ENCODE assay signal across 8 cellular contexts in genomic region chr2:201644001-201644400, GRCh38. TPM values are rescaled to one million over a fixed set of nuclear protein-coding genes. Genes with fewer than 3 reads are reported as not detected.
A peak's percentile ranks its signal among the peaks of the same experiment; 100 is the strongest.
DNase-seq lines count a peak whose midpoint lies in the region; ATAC-seq and TF ChIP-seq lines count a peak whose summit lies in the region.

No MANE protein-coding gene starts in this region.

- no peak for TF ChIP-seq RAD21 in SK-N-SH (IDR thresholded peaks at IDR 0.05; ENCODE audit: low read length)

- H4K20me1 ChIP-seq in DOHH2 (ENCODE audit: control insufficient read depth, insufficient read depth, low read depth, low read length) (no peaks in the 10 kb centered on the region), SK-N-SH (ENCODE audit: insufficient read depth) (no peaks in the 10 kb centered on the region)

- H3K79me2 ChIP-seq in DOHH2 (ENCODE audit: control insufficient read depth, low read length) (peaks cover 7% of the 10 kb centered on the region; the same call in 1 of the 2 replicates), SK-N-SH (ENCODE audit: insufficient read depth) (peaks cover 40% of the 10 kb centered on the region)

- no peaks in the 10 kb centered on the region for H3K9me3 ChIP-seq in DOHH2 (ENCODE audit: control insufficient read depth, insufficient read depth, low read length)
- no peaks in the 10 kb centered on the region for H3K9me3 ChIP-seq in SK-N-SH

- no peaks in the 10 kb centered on the region for H3F3A ChIP-seq in DOHH2 (ENCODE audit: control insufficient read depth, insufficient read depth)
- H3F3A ChIP-seq in SK-N-SH (replicated peaks; ENCODE audit: insufficient read depth): peaks cover 22% of the 10 kb centered on the region

- TF ChIP-seq CTCF in DOHH2 (IDR thresholded peaks at IDR 0.05; ENCODE audit: low read depth, low read length, poor library complexity, severe bottlenecking) (no peak), SK-N-SH (IDR thresholded peaks at IDR 0.05) (no peak), retinal pigment epithelial cell (conservative IDR thresholded peaks at IDR 0.05; ENCODE audit: low read depth, low read length) (no peak)

- DNase-seq in SK-N-SH (no peak), fibroblast of peridontal ligament (ENCODE audit: extremely low read depth) (peak; percentile 55), retinal pigment epithelial cell (ENCODE audit: low read depth) (no peak), SIG-M5 (lab: John Stamatoyannopoulos, UW) (no peak), NCI-H1092 treated with DMSO at 0.1 percent for 48 hours (lab: John Stamatoyannopoulos, UW) (no peak), NCI-H1694 treated with DMSO at 0.1 percent for 48 hours (lab: John Stamatoyannopoulos, UW) (no peak)

- no peak for TF ChIP-seq EP300 in SK-N-SH (IDR thresholded peaks at IDR 0.05; ENCODE audit: borderline replicate concordance in 1 of 2, low read depth in 1 of 2, low read length in 1 of 2)

- H3K9me2 ChIP-seq in DOHH2 (replicated peaks; ENCODE audit: control insufficient read depth, low read length) (no peaks in the 10 kb centered on the region), SK-N-SH (no peaks in the 10 kb centered on the region)

- WGBS in SK-N-SH (ENCODE audit: low lambda C conversion rate): 31% methylated on average over 8 of the region's 8 CpGs

- H3K27me3 ChIP-seq in DOHH2 (ENCODE audit: control insufficient read depth, low read length) (no peaks in the 10 kb centered on the region; the same call in 1 of the 2 replicates), SK-N-SH (ENCODE audit: insufficient read depth) (no peaks in the 10 kb centered on the region)

- peak overlapping the region; percentile 94 for H3K9ac ChIP-seq in SK-N-SH

- ATAC-seq in HG02763 (IDR thresholded peaks at IDR 0.05; ENCODE audit: unreplicated experiment): no peak

- H3K4me2 ChIP-seq in DOHH2 (ENCODE audit: low read length) (peak overlapping the region; percentile 91), SK-N-SH (peak overlapping the region; percentile 82)

- H3K36me3 ChIP-seq in DOHH2 (ENCODE audit: control insufficient read depth, low read length) (no peaks in the 10 kb centered on the region), SK-N-SH (replicated peaks in 1 of 2; ENCODE audit: control insufficient read depth in 1 of 2, insufficient read depth in 2 of 2, low read length in 1 of 2) (peaks cover 4 to 9% of the 10 kb centered on the region in 2 experiments)

- H3K4me1 ChIP-seq in DOHH2 (ENCODE audit: control insufficient read depth, low read length): peaks cover 12% of the 10 kb centered on the region
- peaks cover 12% of the 10 kb centered on the region in 2 experiments; a peak in 2 of 4 replicates for H3K4me1 ChIP-seq in SK-N-SH (ENCODE audit: control insufficient read depth in 1 of 2, insufficient read depth in 2 of 2, low read depth in 1 of 2, low read length in 1 of 2)

- H3K27ac ChIP-seq in DOHH2 (ENCODE audit: low read depth, low read length) (no peak overlapping the region), SK-N-SH (ENCODE audit: low read depth in 2 of 2, low read length in 1 of 2) (peak overlapping the region; percentile 85 to 96)

- H2AFZ ChIP-seq in SK-N-SH (ENCODE audit: low read depth): peak overlapping the region; percentile 83

- CTCF ChIA-PET in SK-N-SH (lab: Yijun Ruan, JAX): no interaction called here

- no peak overlapping the region for H3K4me3 ChIP-seq in DOHH2 (ENCODE audit: low read length)
- H3K4me3 ChIP-seq in SK-N-SH (ENCODE audit: low read depth in 2 of 2, low read length in 1 of 2): peak overlapping the region; percentile 77 to 89; a peak in 3 of 4 replicates
- H3K4me3 ChIP-seq in retinal pigment epithelial cell (ENCODE audit: low read length): peak overlapping the region; percentile 93

- POLR2A ChIA-PET in SK-N-SH (lab: Yijun Ruan, JAX): interaction anchor here (1.9 kb wide), 1 partner anchor 10 kb away, joined by 10 read pairs; no protein-coding TSS in a partner anchor

TF ChIP-seq in SK-N-SH, 30 proteins besides CTCF, POLR2A, EP300 and RAD21 (continues in another document):
- TF ChIP-seq YY1 (IDR thresholded peaks at IDR 0.05; ENCODE audit: low read depth): peak; percentile 63; the same call in 1 of the 2 replicates
- TF ChIP-seq NFIC (IDR thresholded peaks at IDR 0.05; ENCODE audit: borderline replicate concordance): no peak
- TF ChIP-seq CHD2 (IDR thresholded peaks at IDR 0.05; ENCODE audit: low read length, partially characterized antibody): no peak
- TF ChIP-seq SIN3A (IDR thresholded peaks at IDR 0.05; ENCODE audit: borderline replicate concordance, low read depth, low read length): no peak
- TF ChIP-seq ELF1 (IDR thresholded peaks at IDR 0.05): no peak
- 0 out of 2 replicates have a peak, but pooled peaks have one; percentile 41 for TF ChIP-seq TAF1 (IDR thresholded peaks at IDR 0.05; ENCODE audit: borderline replicate concordance, low read depth, low read length)
- no peak for TF ChIP-seq FOXJ3 (CRISPR knock-in tag; IDR thresholded peaks at IDR 0.05)
- TF ChIP-seq MXI1 (IDR thresholded peaks at IDR 0.05; ENCODE audit: low read depth, low read length): no peak
- TF ChIP-seq IRF3 (IDR thresholded peaks at IDR 0.05; ENCODE audit: low read depth, low read length): no peak
- no peak for TF ChIP-seq TCF12 (IDR thresholded peaks at IDR 0.05)
- TF ChIP-seq RFX5 (IDR thresholded peaks at IDR 0.05; ENCODE audit: low read length): no peak
- no peak for TF ChIP-seq EZH2phosphoT487 (IDR thresholded peaks at IDR 0.05; ENCODE audit: borderline replicate concordance, low read depth)
- TF ChIP-seq USF1 (IDR thresholded peaks at IDR 0.05; ENCODE audit: borderline replicate concordance, low read depth): no peak
- no peak for TF ChIP-seq USF2 (IDR thresholded peaks at IDR 0.05; ENCODE audit: borderline replicate concordance, low read depth, low read length)
- peak; percentile 82 for TF ChIP-seq MAX (IDR thresholded peaks at IDR 0.05; ENCODE audit: low read depth)
- no peak for TF ChIP-seq TEAD4 (IDR thresholded peaks at IDR 0.05; ENCODE audit: borderline replicate concordance, insufficient read depth)
- TF ChIP-seq FOXM1 (IDR thresholded peaks at IDR 0.05; ENCODE audit: low read depth): peak; percentile 37; the same call in 1 of the 2 replicates
- peak; percentile 48 for TF ChIP-seq POLR2AphosphoS5 (IDR thresholded peaks at IDR 0.05; ENCODE audit: low read depth, low read length)
- no peak for TF ChIP-seq FOSL2 (IDR thresholded peaks at IDR 0.05; ENCODE audit: borderline replicate concordance, low read depth)
- no peak for TF ChIP-seq MEF2A (IDR thresholded peaks at IDR 0.05; ENCODE audit: borderline replicate concordance, low read depth)
- no peak for TF ChIP-seq RXRA (IDR thresholded peaks at IDR 0.05; ENCODE audit: borderline replicate concordance, low read depth)
- no peak for TF ChIP-seq GABPA (IDR thresholded peaks at IDR 0.05; ENCODE audit: low read depth)
- no peak for TF ChIP-seq ZBTB33 (IDR thresholded peaks at IDR 0.05; ENCODE audit: borderline replicate concordance, low read depth)

RNA-seq across cellular contexts. Expression of gene TMEM237, which starts 0.7 kb away (rescaled TPM):
- 67.2 and 90.2 TPM in 2 replicates for polyA plus RNA-seq in SK-N-SH (2012; rRNA removed)
- polyA plus RNA-seq in SK-N-SH (2012; cell fraction: cytosol; rRNA removed): 96.5 and 103 TPM in 2 replicates
- 29.6 and 64.4 TPM in 2 replicates for polyA plus RNA-seq in SK-N-SH (2012; cell fraction: nucleus; rRNA removed)

RNA-seq across cellular contexts. Expression of gene MPP4, which starts 54.4 kb away (rescaled TPM):
- 24.4 and 40.7 TPM in 2 replicates for polyA plus RNA-seq in SK-N-SH (2012; rRNA removed)
- 19.8 and 20.1 TPM in 2 replicates for polyA plus RNA-seq in SK-N-SH (2012; cell fraction: cytosol; rRNA removed)
- 70.0 and 114 TPM in 2 replicates for polyA plus RNA-seq in SK-N-SH (2012; cell fraction: nucleus; rRNA removed)
